11 cellular contexts compared by ENCODE assay signal in genomic region chr11:19979519-19979845, GRCh38.
DNase-seq lines count a peak whose midpoint lies in the region; ATAC-seq, FAIRE-seq and TF ChIP-seq lines count a peak whose summit lies in the region.
"Had no signal": no experiment of that assay in that cellular context is flagged by ENCODE, and none has a peak within 500 bp of the region (broad histone marks: within the 10 kb centered on the region; RNA-seq: fewer than 3 reads in every experiment).

No MANE protein-coding gene starts in this region.

- H3K4me3 Mint-ChIP-seq in activated T-cell treated with anti-CD3 and anti-CD28 coated beads, Interleukin-2, amount 50 U/mL, for 24 hours = no peak overlapping the region
- H3K4me3 Mint-ChIP-seq: activated naive CD8-positive, alpha-beta T cell had no signal

- H3K27ac Mint-ChIP-seq in activated T-cell treated with anti-CD3 and anti-CD28 coated beads, Interleukin-2, amount 50 U/mL, for 24 hours = peak overlapping the region; percentile 12
- H3K27ac Mint-ChIP-seq: activated naive CD8-positive, alpha-beta T cell had no signal

- H3K9me3 Mint-ChIP-seq in activated T-cell treated with anti-CD3 and anti-CD28 coated beads, Interleukin-2, amount 50 U/mL, for 24 hours = no peaks in the 10 kb centered on the region

- peaks cover 12% of the 10 kb centered on the region for H3K4me1 Mint-ChIP-seq in activated T-cell treated with anti-CD3 and anti-CD28 coated beads, Interleukin-2, amount 50 U/mL, for 24 hours (ENCODE audit: low read depth)

- ATAC-seq in HG02885 (IDR thresholded peaks at IDR 0.05; ENCODE audit: poor library complexity, unreplicated experiment) (peak; percentile 84), upper lobe of left lung (ENCODE audit: low FRiP score in 2 of 2) (no peak)

- H3K27me3 ChIP-seq in ascending aorta = no peaks in the 10 kb centered on the region
- no peaks in the 10 kb centered on the region for H3K27me3 ChIP-seq in upper lobe of left lung

- peaks cover 30% of the 10 kb centered on the region for H3K27me3 Mint-ChIP-seq in activated T-cell treated with anti-CD3 and anti-CD28 coated beads, Interleukin-2, amount 50 U/mL, for 24 hours

- no peak for DNase-seq in activated T-cell treated with anti-CD3 and anti-CD28 coated beads, Interleukin-2, amount 50 U/mL, for 24 hours
- DNase-seq in activated T-cell treated with anti-CD3 and anti-CD28 coated beads, Interleukin-2, amount 50 U/mL, for 1 hour = no peak
- DNase-seq in ascending aorta (ENCODE audit: low spot score in 2 of 2) (no peak), upper lobe of left lung (no peak), NCI-H82 (lab: John Stamatoyannopoulos, UW) (no peak), RCC 7860 (ENCODE audit: low spot score) (no peak), pons (ENCODE audit: low spot score) (no peak)
- DNase-seq: small intestine had no signal

- H3K4me3 ChIP-seq in ascending aorta = no peak overlapping the region
- no peak overlapping the region for H3K4me3 ChIP-seq in upper lobe of left lung

- TF ChIP-seq EP300 in upper lobe of left lung (IDR thresholded peaks at IDR 0.05) = no peak

- peak overlapping the region; percentile 54 to 67 for H3K27ac ChIP-seq in ascending aorta
- H3K27ac ChIP-seq in upper lobe of left lung = peak overlapping the region in 3 of 4 donors; percentile 49 to 57 (median 50)

- intact Hi-C loops in ascending aorta (cut with DNase I) = no loop called here

- WGBS in upper lobe of left lung, 2 donors = 95 to 96% methylated on average over 5 of the region's 5 CpGs

- peaks cover 3 to 20% of the 10 kb centered on the region in 2 donors for H3K36me3 ChIP-seq in ascending aorta
- peaks cover 0 to 3% (median 0%) of the 10 kb centered on the region in 4 donors for H3K36me3 ChIP-seq in upper lobe of left lung

- FAIRE-seq in RCC 7860 (lab: Jason Lieb, UNC) = no peak
- FAIRE-seq: frontal cortex, small intestine had no signal

- H3K9me3 ChIP-seq in ascending aorta = no peaks in the 10 kb centered on the region
- no peaks in the 10 kb centered on the region for H3K9me3 ChIP-seq in upper lobe of left lung

- no peak for TF ChIP-seq POLR2A in upper lobe of left lung (IDR thresholded peaks at IDR 0.05)

- H3K4me1 ChIP-seq in ascending aorta (peaks cover 29 to 49% of the 10 kb centered on the region in 2 donors), upper lobe of left lung (peaks cover 18 to 30% (median 21%) of the 10 kb centered on the region in 4 donors)

- no peak for TF ChIP-seq CTCF in ascending aorta (IDR thresholded peaks at IDR 0.05)
- TF ChIP-seq CTCF in upper lobe of left lung (IDR thresholded peaks at IDR 0.05) = no peak

- no peaks in the 10 kb centered on the region for H3K36me3 Mint-ChIP-seq in activated T-cell treated with anti-CD3 and anti-CD28 coated beads, Interleukin-2, amount 50 U/mL, for 24 hours (ENCODE audit: low read depth)
- H3K36me3 Mint-ChIP-seq: activated naive CD8-positive, alpha-beta T cell had no signal
